15 cellular contexts compared by ENCODE assay signal in the genomic region with DNA sequence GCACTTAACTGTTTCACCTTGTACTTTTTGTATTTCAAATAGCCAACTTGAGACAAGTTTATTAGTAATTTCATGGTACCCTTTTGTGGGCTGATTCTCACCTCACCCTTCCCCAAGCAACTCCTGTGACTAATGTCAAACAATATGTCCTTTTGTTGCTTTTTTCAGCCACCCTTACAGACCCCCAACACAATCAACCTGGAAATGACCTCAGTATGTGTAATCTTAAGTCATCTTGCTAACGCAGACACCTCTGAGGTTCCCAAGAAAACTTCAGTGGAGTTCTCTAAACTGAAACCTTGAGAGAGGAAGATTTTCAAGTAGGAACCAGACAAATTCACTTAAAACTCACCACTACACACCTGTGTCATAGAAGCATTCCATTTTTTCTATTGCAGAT.
"Had no signal": no experiment of that assay in that cellular context is flagged by ENCODE, and none has a peak within 500 bp of the region (broad histone marks: within the 10 kb centered on the region; RNA-seq: fewer than 3 reads in every experiment).

No MANE protein-coding gene starts in this region.

- H3K27me3 ChIP-seq: esophagus squamous epithelium, upper lobe of right lung had no signal

- ATAC-seq: activated CD8-positive, alpha-beta T cell treated with anti-CD3 and anti-CD28 coated beads, Interleukin-2, amount 10 ng/mL, durations not matched to agents 7 days and 5 days; left lobe of liver; stimulated activated naive B cell treated with anti-CD40 and anti-IgM and Interleukin-4, amounts not matched to agents 10 μg/mL and 1 μg/mL and 100 μg/mL, for 72 hours; upper lobe of right lung had no signal

- H3K36me3 ChIP-seq: esophagus squamous epithelium, upper lobe of right lung had no signal

- H3K4me3 ChIP-seq: esophagus squamous epithelium, upper lobe of right lung had no signal

- H3K27ac ChIP-seq: esophagus squamous epithelium, upper lobe of right lung had no signal

- H3K4me1 ChIP-seq: upper lobe of right lung had no signal

- DNase-seq: activated CD4-positive, alpha-beta T cell treated with anti-CD3 and anti-CD28 coated beads, Interleukin-2, amount 10 ng/mL, durations not matched to agents 7 days and 5 days; activated CD8-positive, alpha-beta T cell treated with anti-CD3 and anti-CD28 coated beads, Interleukin-2, amount 10 ng/mL, durations not matched to agents 7 days and 5 days; activated naive CD4-positive, alpha-beta T cell treated with Interleukin-2 at 50 U/mL for 16 hours; activated naive CD8-positive, alpha-beta T cell treated with anti-CD3 and anti-CD28 coated beads, Interleukin-2, amount 10 ng/mL, durations not matched to agents 7 days and 5 days; activated T-cell treated with anti-CD3 and anti-CD28 coated beads, Interleukin-2, amount 50 U/mL, for 24 hours; amygdala; central memory CD4-positive, alpha-beta T cell; esophagus squamous epithelium; occipital lobe; posterior cingulate gyrus; stimulated activated naive B cell treated with anti-CD40 and anti-IgM and Interleukin-4, amounts not matched to agents 10 μg/mL and 1 μg/mL and 100 μg/mL, for 72 hours; T-helper 1 cell; T-helper 9 cell; upper lobe of right lung had no signal

- H3K9me3 ChIP-seq: esophagus squamous epithelium, upper lobe of right lung had no signal
